ENCODE assay signal across 11 cellular contexts in genomic region chr10:78944658-78945333, GRCh38.
DNase-seq lines count a peak whose midpoint lies in the region; ATAC-seq and TF ChIP-seq lines count a peak whose summit lies in the region.
"Had no signal": no experiment of that assay in that cellular context is flagged by ENCODE, and none has a peak within 500 bp of the region (broad histone marks: within the 10 kb centered on the region; RNA-seq: fewer than 3 reads in every experiment).

No MANE protein-coding gene starts in this region.

- intact Hi-C loops in esophagus squamous epithelium (cut with DNase I): no loop called here

- H3K27me3 Mint-ChIP-seq in activated naive CD4-positive, alpha-beta T cell treated with anti-CD3 and anti-CD28 coated beads, Interleukin-2, amount 50 U/mL, for 24 hours: no peaks in the 10 kb centered on the region
- H3K27me3 Mint-ChIP-seq: stimulated activated naive CD8-positive, alpha-beta T cell treated with anti-CD3 and anti-CD28 coated beads, Interleukin-15, Interleukin-2, amounts not matched to agents 100 ng/mL and 50 ng/mL, for 24 hours had no signal

- H3K9me3 ChIP-seq in esophagus squamous epithelium: no peaks in the 10 kb centered on the region
- no peaks in the 10 kb centered on the region for H3K9me3 ChIP-seq in muscle layer of duodenum (ENCODE audit: control insufficient read depth in 1 of 2, low read length in 2 of 2)

- no peaks in the 10 kb centered on the region for H3K36me3 ChIP-seq in esophagus squamous epithelium
- H3K36me3 ChIP-seq in muscle layer of duodenum (ENCODE audit: control insufficient read depth in 1 of 2, insufficient read depth in 2 of 2, low read length in 2 of 2): no peaks in the 10 kb centered on the region

- H3K27ac ChIP-seq in esophagus squamous epithelium: peak overlapping the region in 3 of 4 donors; percentile 25 to 57 (median 34)
- peak overlapping the region; percentile 28 for H3K27ac ChIP-seq in muscle layer of duodenum (ENCODE audit: low read length)

- H3K9me3 Mint-ChIP-seq in activated naive CD4-positive, alpha-beta T cell treated with anti-CD3 and anti-CD28 coated beads, Interleukin-2, amount 50 U/mL, for 24 hours: no peaks in the 10 kb centered on the region
- H3K9me3 Mint-ChIP-seq: stimulated activated naive CD8-positive, alpha-beta T cell treated with anti-CD3 and anti-CD28 coated beads, Interleukin-15, Interleukin-2, amounts not matched to agents 100 ng/mL and 50 ng/mL, for 24 hours had no signal

- WGBS in esophagus squamous epithelium, 2 donors: 65% methylated on average over 4 of the region's 4 CpGs

- H3K36me3 Mint-ChIP-seq in activated naive CD4-positive, alpha-beta T cell treated with anti-CD3 and anti-CD28 coated beads, Interleukin-2, amount 50 U/mL, for 24 hours: no peaks in the 10 kb centered on the region

- H3K4me1 Mint-ChIP-seq in activated naive CD4-positive, alpha-beta T cell treated with anti-CD3 and anti-CD28 coated beads, Interleukin-2, amount 50 U/mL, for 24 hours: peaks cover 27% of the 10 kb centered on the region

- H3K27me3 ChIP-seq in esophagus squamous epithelium (no peaks in the 10 kb centered on the region), muscle layer of duodenum (ENCODE audit: low read depth, low read length) (no peaks in the 10 kb centered on the region)

- H3K4me1 ChIP-seq in esophagus squamous epithelium: peaks cover 5 to 55% (median 28%) of the 10 kb centered on the region in 3 donors
- peaks cover 23 to 33% of the 10 kb centered on the region in 2 donors for H3K4me1 ChIP-seq in muscle layer of duodenum (ENCODE audit: control insufficient read depth in 1 of 2, insufficient read depth in 2 of 2, low read length in 2 of 2)

- no peak for DNase-seq in activated naive CD4-positive, alpha-beta T cell (lab: John Stamatoyannopoulos, UW)
- no peak for DNase-seq in esophagus squamous epithelium (lab: John Stamatoyannopoulos, UW)
- no peak for DNase-seq in NCI-H2029 (lab: John Stamatoyannopoulos, UW)
- DNase-seq: AML-193, NCI-H1048 had no signal

- ATAC-seq in HG02938 (IDR thresholded peaks at IDR 0.05; ENCODE audit: unreplicated experiment) (no peak), GM18505 (IDR thresholded peaks at IDR 0.05; ENCODE audit: unreplicated experiment) (no peak), GM21528 (IDR thresholded peaks at IDR 0.05; ENCODE audit: low FRiP score, unreplicated experiment) (no peak)

- H3K4me3 Mint-ChIP-seq in activated naive CD4-positive, alpha-beta T cell treated with anti-CD3 and anti-CD28 coated beads, Interleukin-2, amount 50 U/mL, for 24 hours: no peak overlapping the region
- H3K4me3 Mint-ChIP-seq: stimulated activated naive CD8-positive, alpha-beta T cell treated with anti-CD3 and anti-CD28 coated beads, Interleukin-15, Interleukin-2, amounts not matched to agents 100 ng/mL and 50 ng/mL, for 24 hours had no signal

- no peak overlapping the region for H3K4me3 ChIP-seq in esophagus squamous epithelium
- no peak overlapping the region for H3K4me3 ChIP-seq in muscle layer of duodenum (ENCODE audit: low read depth in 1 of 2, low read length in 2 of 2)

- TF ChIP-seq POLR2A in esophagus squamous epithelium (IDR thresholded peaks at IDR 0.05) (no peak), GM18505 (IDR thresholded peaks at IDR 0.05; ENCODE audit: borderline replicate concordance, extremely low read depth, insufficient read depth, insufficient read length) (no peak)

- peak overlapping the region; percentile 25 for H3K27ac Mint-ChIP-seq in activated naive CD4-positive, alpha-beta T cell treated with anti-CD3 and anti-CD28 coated beads, Interleukin-2, amount 50 U/mL, for 24 hours
- H3K27ac Mint-ChIP-seq: stimulated activated naive CD8-positive, alpha-beta T cell treated with anti-CD3 and anti-CD28 coated beads, Interleukin-15, Interleukin-2, amounts not matched to agents 100 ng/mL and 50 ng/mL, for 24 hours had no signal

- TF ChIP-seq CTCF in esophagus squamous epithelium (IDR thresholded peaks at IDR 0.05): no peak
